ENCODE assay signal across 8 cellular contexts in genomic region chr7:135211179-135211945, GRCh38.
DNase-seq lines count a peak whose midpoint lies in the region; ATAC-seq lines count a peak whose summit lies in the region.

TSS of gene WDR91 (minus strand) at chr7:135211526. CDS start at chr7:135211502, 24 bp downstream.

- H3K27ac ChIP-seq in cingulate gyrus (ENCODE audit: low read depth, low read length), result peak within 1 kb of the TSS; percentile 70

- DNase-seq in C1 segment of cervical spinal cord (lab: John Stamatoyannopoulos, UW) (peak; percentile 54 to 97 (median 94)), NCI-H526 (lab: John Stamatoyannopoulos, UW) (peak; percentile 75 to 97), left kidney (ENCODE audit: low read depth, low spot score) (peak; percentile 98)
- peak; percentile 97 for DNase-seq in activated CD4-positive, alpha-beta T cell treated with anti-CD3 and anti-CD28 coated beads for 48 hours
- DNase-seq in stimulated activated CD4-positive, alpha-beta T cell treated with anti-CD3 and anti-CD28 coated beads, Interleukin-2, amount 100 ng/mL, for 24 hours, result peak; percentile 97 to 98

- ATAC-seq in GM19351 (IDR thresholded peaks at IDR 0.05; ENCODE audit: unreplicated experiment) (peak; percentile 78), HG03520 (IDR thresholded peaks at IDR 0.05; ENCODE audit: unreplicated experiment) (peak; percentile 75)

Comparison
In these comparisons a context has a peak if more than half of its experiments do, and no peak if none do; other contexts are left out.
1. Peak in every context shown above with its lines: DNase-seq, ATAC-seq and H3K27ac ChIP-seq.